Comparison of ENCODE assay signal across 23 cellular contexts in the genomic region with DNA sequence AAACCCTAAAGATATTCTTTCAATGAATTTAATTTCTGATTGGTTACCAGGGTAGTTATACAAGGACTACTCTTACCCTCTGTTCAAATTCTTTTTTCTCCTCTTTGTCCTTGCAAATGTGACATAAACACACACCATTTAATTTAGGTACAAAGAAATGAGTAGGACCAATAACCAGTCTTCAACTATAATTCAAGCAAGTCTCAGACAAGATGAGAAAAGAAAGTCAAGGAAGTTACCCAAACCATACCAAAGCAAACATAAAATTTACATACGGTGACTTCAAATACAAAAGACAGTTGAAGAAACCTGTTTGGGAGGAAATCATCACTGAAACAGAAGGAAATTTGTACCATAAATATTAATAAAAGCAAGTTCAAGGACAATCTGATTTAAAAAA.
"Had no signal": no experiment of that assay in that cellular context is flagged by ENCODE, and none has a peak within 500 bp of the region (broad histone marks: within the 10 kb centered on the region; RNA-seq: fewer than 3 reads in every experiment).

No MANE protein-coding gene starts in this region.

- H3K27me3 ChIP-seq: heart right ventricle, neutrophil, ovary, right atrium auricular region, upper lobe of right lung had no signal

- H3K27me3 Mint-ChIP-seq: activated CD4-positive, alpha-beta T cell treated with anti-CD3 and anti-CD28 coated beads for 36 hours; brain; dendritic cell treated with granulocyte-macrophage colony-stimulating factor and Interleukin-4, amounts not matched to agents 40 ng/mL and 50 ng/mL, for 4 days; natural killer cell treated with Interleukin-12 subunit alpha and Interleukin-12 subunit beta and Interleukin-15 and Interleukin-18, amount 100 ng/mL, for 72 hours had no signal

- H3K4me3 Mint-ChIP-seq: activated CD4-positive, alpha-beta T cell treated with anti-CD3 and anti-CD28 coated beads for 36 hours; brain; dendritic cell treated with granulocyte-macrophage colony-stimulating factor and Interleukin-4, amounts not matched to agents 40 ng/mL and 50 ng/mL, for 4 days; mesothelial cell of epicardium; natural killer cell treated with Interleukin-12 subunit alpha and Interleukin-12 subunit beta and Interleukin-15 and Interleukin-18, amount 100 ng/mL, for 72 hours had no signal

- ATAC-seq: activated CD4-positive, alpha-beta T cell treated with anti-CD3 and anti-CD28 coated beads for 36 hours; heart right ventricle; natural killer cell treated with Interleukin-12 subunit alpha and Interleukin-12 subunit beta and Interleukin-15 and Interleukin-18, amount 100 ng/mL, for 72 hours; psoas muscle; stimulated activated naive CD8-positive, alpha-beta T cell treated with anti-CD3 and anti-CD28 coated beads, Interleukin-15, Interleukin-2, amounts not matched to agents 100 U/mL and 50 U/mL, for 24 hours; upper lobe of right lung had no signal

- DNase-seq: activated CD4-positive, alpha-beta T cell treated with anti-CD3 and anti-CD28 coated beads for 36 hours; activated CD4-positive, alpha-beta T cell treated with anti-CD3 and anti-CD28 coated beads, Interleukin-2, amount 50 U/mL, for 4 hours; activated gamma-delta T cell treated with Interleukin-2 at 50 U/mL for 16 hours; aorta; effector CD4-positive, alpha-beta T cell; erythroblast; foreskin fibroblast; heart right ventricle; left ventricle myocardium inferior; mammary epithelial cell; ovary; psoas muscle; SK-N-SH; stimulated activated CD4-positive, alpha-beta T cell treated with anti-CD3 and anti-CD28 coated beads, Interleukin-4, amount 100 ng/mL, for 4 hours; stimulated activated naive CD8-positive, alpha-beta T cell treated with anti-CD3 and anti-CD28 coated beads, Interleukin-15, Interleukin-2, amounts not matched to agents 100 U/mL and 50 U/mL, for 24 hours; upper lobe of right lung had no signal

- H3K4me3 ChIP-seq: heart right ventricle, left ventricle myocardium inferior, ovary, psoas muscle, right atrium auricular region, upper lobe of right lung had no signal

- H3K9me3 ChIP-seq: heart right ventricle, left ventricle myocardium inferior, neutrophil, ovary, psoas muscle, right atrium auricular region, SK-N-SH, upper lobe of right lung had no signal

- H3K27ac Mint-ChIP-seq: activated CD4-positive, alpha-beta T cell treated with anti-CD3 and anti-CD28 coated beads for 36 hours; brain; dendritic cell treated with granulocyte-macrophage colony-stimulating factor and Interleukin-4, amounts not matched to agents 40 ng/mL and 50 ng/mL, for 4 days; mesothelial cell of epicardium had no signal

- H3K36me3 Mint-ChIP-seq: natural killer cell treated with Interleukin-12 subunit alpha and Interleukin-12 subunit beta and Interleukin-15 and Interleukin-18, amount 100 ng/mL, for 72 hours had no signal

- H3K4me1 Mint-ChIP-seq: brain had no signal

- H3K36me3 ChIP-seq: neutrophil, ovary, right atrium auricular region, upper lobe of right lung had no signal

- H3K9me3 Mint-ChIP-seq: brain; dendritic cell treated with granulocyte-macrophage colony-stimulating factor and Interleukin-4, amounts not matched to agents 40 ng/mL and 50 ng/mL, for 4 days; mesothelial cell of epicardium; natural killer cell treated with Interleukin-12 subunit alpha and Interleukin-12 subunit beta and Interleukin-15 and Interleukin-18, amount 100 ng/mL, for 72 hours had no signal

- H3K4me2 ChIP-seq: SK-N-SH had no signal

- H3K4me1 ChIP-seq: heart right ventricle, left ventricle myocardium inferior, psoas muscle, right atrium auricular region, upper lobe of right lung had no signal

- H3K9ac ChIP-seq: SK-N-SH had no signal

- H3K27ac ChIP-seq: heart right ventricle, left ventricle myocardium inferior, neutrophil, ovary, psoas muscle, right atrium auricular region, upper lobe of right lung had no signal

- FAIRE-seq: TTC549 had no signal
